In genomic region chr1:240027059-240027462, GRCh38 we compare ENCODE assay signal across 9 cellular contexts.
DNase-seq lines count a peak whose midpoint lies in the region; ATAC-seq, FAIRE-seq and TF ChIP-seq lines count a peak whose summit lies in the region.
"Had no signal": no experiment of that assay in that cellular context is flagged by ENCODE, and none has a peak within 500 bp of the region (broad histone marks: within the 10 kb centered on the region; RNA-seq: fewer than 3 reads in every experiment).

No MANE protein-coding gene starts in this region.

- H4K20me1 ChIP-seq in OCI-LY3 (ENCODE audit: insufficient read depth, low read length), result no peaks in the 10 kb centered on the region
- H4K20me1 ChIP-seq: BLaER1 treated with 17β-estradiol and CSF1 and Interleukin-3, amounts not matched to agents 10 nM and 100 nM had no signal

- TF ChIP-seq CTCF in OCI-LY3 (IDR thresholded peaks at IDR 0.05; ENCODE audit: low read depth, low read length), result peak; percentile 92
- TF ChIP-seq CTCF in choroid plexus epithelial cell (conservative IDR thresholded peaks at IDR 0.05; ENCODE audit: low read depth, low read length), result peak; percentile 99

- no peaks in the 10 kb centered on the region for H3K4me1 Mint-ChIP-seq in naive thymus-derived CD4-positive, alpha-beta T cell

- H3K18ac ChIP-seq in mesenchymal stem cell (ENCODE audit: low read depth in 1 of 2, low read length in 2 of 2), result no peak overlapping the region

- H3K9me3 Mint-ChIP-seq in naive thymus-derived CD4-positive, alpha-beta T cell, result peaks cover 0 to 4% (median 0%) of the 10 kb centered on the region in 11 donors

- H3K4ac ChIP-seq in mesenchymal stem cell (ENCODE audit: low read depth in 1 of 2, low read length in 2 of 2), result no peak overlapping the region

- POLR2A ChIA-PET in naive thymus-derived CD4-positive, alpha-beta T cell (lab: Charles Lee), result no interaction called here

- H3K9ac ChIP-seq in OCI-LY3 (ENCODE audit: low read length), result no peak overlapping the region
- H3K9ac ChIP-seq in mesenchymal stem cell (ENCODE audit: low read length), result peak overlapping the region; percentile 23
- H3K9ac ChIP-seq: BLaER1 treated with 17β-estradiol and CSF1 and Interleukin-3, amounts not matched to agents 10 nM and 100 nM had no signal

- no peaks in the 10 kb centered on the region for H3K79me1 ChIP-seq in mesenchymal stem cell (replicated peaks; ENCODE audit: low read length, poor library complexity, severe bottlenecking)

- no peak overlapping the region for H3K27ac Mint-ChIP-seq in naive thymus-derived CD4-positive, alpha-beta T cell

- H2BK5ac ChIP-seq in mesenchymal stem cell (ENCODE audit: low read depth, low read length, poor library complexity, severe bottlenecking), result no peak overlapping the region

- H3K36me3 ChIP-seq in OCI-LY3 (replicated peaks; ENCODE audit: low read depth, low read length) (no peaks in the 10 kb centered on the region), mesenchymal stem cell (ENCODE audit: control insufficient read depth in 1 of 2, insufficient read depth in 2 of 2, low read depth in 1 of 2, low read length in 2 of 2) (no peaks in the 10 kb centered on the region)
- H3K36me3 ChIP-seq in naive thymus-derived CD4-positive, alpha-beta T cell (ENCODE audit: control insufficient read depth in 2 of 3, insufficient read depth in 3 of 3, low read length in 3 of 3), result no peaks in the 10 kb centered on the region
- H3K36me3 ChIP-seq: BLaER1 treated with 17β-estradiol and CSF1 and Interleukin-3, amounts not matched to agents 10 nM and 100 nM had no signal

- CTCF ChIA-PET in naive thymus-derived CD4-positive, alpha-beta T cell (lab: Charles Lee), result no interaction called here

- no peak overlapping the region for H3K14ac ChIP-seq in mesenchymal stem cell (ENCODE audit: low read length in 2 of 2)

- intact Hi-C loops in naive thymus-derived CD4-positive, alpha-beta T cell (cut with micrococcal nuclease), result loop anchor here (1.0 to 5.0 kb wide), 3 partner anchors 122 to 665 kb away; no protein-coding TSS in a partner anchor

- H3K4me2 ChIP-seq in OCI-LY3 (ENCODE audit: low read length), result peak overlapping the region; percentile 19; the same call in 1 of the 2 replicates
- H3K4me2 ChIP-seq in mesenchymal stem cell (ENCODE audit: low read length, poor library complexity, severe bottlenecking), result no peak overlapping the region
- H3K4me2 ChIP-seq: BLaER1 treated with 17β-estradiol and CSF1 and Interleukin-3, amounts not matched to agents 10 nM and 100 nM had no signal

- no peak overlapping the region for H3K4me3 Mint-ChIP-seq in naive thymus-derived CD4-positive, alpha-beta T cell

- H3K23ac ChIP-seq in mesenchymal stem cell (ENCODE audit: low read length in 2 of 2), result no peak overlapping the region

- no peak for FAIRE-seq in HTR-8/SVneo (lab: Jason Lieb, UNC)

- DNase-seq in DMS79 treated with DMSO at 0.1 percent for 48 hours (lab: John Stamatoyannopoulos, UW) (peak; percentile 9), DMS79 (lab: John Stamatoyannopoulos, UW) (no peak), HTR-8/SVneo (ENCODE audit: insufficient read length, low spot score) (peak; percentile 57), choroid plexus epithelial cell (ENCODE audit: low read depth) (peak; percentile 72), mesenchymal stem cell (peak; percentile 56)
- no peak for DNase-seq in naive thymus-derived CD4-positive, alpha-beta T cell

- 21% methylated on average over 5 of the region's 5 CpGs for WGBS in mesenchymal stem cell

- no peaks in the 10 kb centered on the region for H3K9me3 ChIP-seq in OCI-LY3 (ENCODE audit: insufficient read depth, low read length)
- no peaks in the 10 kb centered on the region for H3K9me3 ChIP-seq in mesenchymal stem cell (ENCODE audit: control insufficient read depth, low read length)
- H3K9me3 ChIP-seq in naive thymus-derived CD4-positive, alpha-beta T cell (ENCODE audit: control insufficient read depth in 2 of 3, low read length in 3 of 3), result no peaks in the 10 kb centered on the region
- H3K9me3 ChIP-seq: BLaER1 treated with 17β-estradiol and CSF1 and Interleukin-3, amounts not matched to agents 10 nM and 100 nM had no signal

- H3K27ac ChIP-seq in OCI-LY3 (ENCODE audit: low read length) (no peak overlapping the region), mesenchymal stem cell (ENCODE audit: low read length, poor library complexity, severe bottlenecking) (no peak overlapping the region)
- H3K27ac ChIP-seq in naive thymus-derived CD4-positive, alpha-beta T cell (ENCODE audit: low read depth, low read length), result no peak overlapping the region
- H3K27ac ChIP-seq: BLaER1 treated with 17β-estradiol and CSF1 and Interleukin-3, amounts not matched to agents 10 nM and 100 nM had no signal

- H2AK5ac ChIP-seq in mesenchymal stem cell (ENCODE audit: low read length, severe bottlenecking), result no peak overlapping the region

- ATAC-seq in GM21423 (IDR thresholded peaks at IDR 0.05; ENCODE audit: unreplicated experiment), result peak; percentile 83
- ATAC-seq in naive thymus-derived CD4-positive, alpha-beta T cell, result no peak

- no peaks in the 10 kb centered on the region for H3K79me2 ChIP-seq in OCI-LY3 (ENCODE audit: low read length)

- H3K4me3 ChIP-seq in OCI-LY3 (ENCODE audit: low read length) (no peak overlapping the region), choroid plexus epithelial cell (ENCODE audit: low read depth, low read length) (no peak overlapping the region), mesenchymal stem cell (ENCODE audit: insufficient read depth in 1 of 2, low read depth in 1 of 2, low read length in 2 of 2) (no peak overlapping the region)
- H3K4me3 ChIP-seq in naive thymus-derived CD4-positive, alpha-beta T cell (ENCODE audit: low read length), result no peak overlapping the region
- H3K4me3 ChIP-seq: BLaER1 treated with 17β-estradiol and CSF1 and Interleukin-3, amounts not matched to agents 10 nM and 100 nM had no signal

- H2BK15ac ChIP-seq in mesenchymal stem cell (ENCODE audit: low read depth, poor library complexity, severe bottlenecking), result no peak overlapping the region

- no peaks in the 10 kb centered on the region for H3K27me3 ChIP-seq in OCI-LY3 (ENCODE audit: low read depth, low read length)
- H3K27me3 ChIP-seq in mesenchymal stem cell (ENCODE audit: control insufficient read depth in 1 of 2, insufficient read depth in 1 of 2, low read length in 2 of 2), result no peaks in the 10 kb centered on the region
- no peaks in the 10 kb centered on the region for H3K27me3 ChIP-seq in naive thymus-derived CD4-positive, alpha-beta T cell (ENCODE audit: control insufficient read depth in 2 of 2, insufficient read depth in 2 of 2, low read length in 2 of 2)
- H3K27me3 ChIP-seq: BLaER1 treated with 17β-estradiol and CSF1 and Interleukin-3, amounts not matched to agents 10 nM and 100 nM had no signal

- H2BK120ac ChIP-seq in mesenchymal stem cell (ENCODE audit: low read depth, low read length), result no peak overlapping the region

- H3K4me1 ChIP-seq in OCI-LY3 (ENCODE audit: low read length) (no peaks in the 10 kb centered on the region; the same call in 1 of the 2 replicates), mesenchymal stem cell (ENCODE audit: control insufficient read depth, insufficient read depth, low read depth, low read length) (peaks cover 5% of the 10 kb centered on the region)
- no peaks in the 10 kb centered on the region for H3K4me1 ChIP-seq in naive thymus-derived CD4-positive, alpha-beta T cell (ENCODE audit: control insufficient read depth in 2 of 2, insufficient read depth in 2 of 2, low read length in 2 of 2)
- H3K4me1 ChIP-seq: BLaER1 treated with 17β-estradiol and CSF1 and Interleukin-3, amounts not matched to agents 10 nM and 100 nM had no signal

- H2BK12ac ChIP-seq in mesenchymal stem cell (ENCODE audit: low read length in 2 of 2), result no peak overlapping the region

- peaks cover 0 to 21% (median 12%) of the 10 kb centered on the region in 5 donors for H3K27me3 Mint-ChIP-seq in naive thymus-derived CD4-positive, alpha-beta T cell

- no peaks in the 10 kb centered on the region for H3K36me3 Mint-ChIP-seq in naive thymus-derived CD4-positive, alpha-beta T cell

- no peak overlapping the region for H4K91ac ChIP-seq in mesenchymal stem cell (ENCODE audit: low read length)

- no peak overlapping the region for H2AFZ ChIP-seq in OCI-LY3 (ENCODE audit: low read depth, low read length)
- H2AFZ ChIP-seq in mesenchymal stem cell (ENCODE audit: low read depth, low read length), result no peak overlapping the region

- no peak overlapping the region for H4K8ac ChIP-seq in mesenchymal stem cell (ENCODE audit: low read length)

Comparison
In these comparisons a context has a peak if more than half of its experiments do, and no peak if none do; other contexts are left out.
1. DNase-seq: peak in DMS79 treated with DMSO at 0.1 percent for 48 hours (single experiment), HTR-8/SVneo (single experiment), choroid plexus epithelial cell (single experiment) and mesenchymal stem cell (single experiment); none in DMS79 (single experiment) and naive thymus-derived CD4-positive, alpha-beta T cell (0 of 9).